ENCODE assay signal across 12 cellular contexts in the genomic region with DNA sequence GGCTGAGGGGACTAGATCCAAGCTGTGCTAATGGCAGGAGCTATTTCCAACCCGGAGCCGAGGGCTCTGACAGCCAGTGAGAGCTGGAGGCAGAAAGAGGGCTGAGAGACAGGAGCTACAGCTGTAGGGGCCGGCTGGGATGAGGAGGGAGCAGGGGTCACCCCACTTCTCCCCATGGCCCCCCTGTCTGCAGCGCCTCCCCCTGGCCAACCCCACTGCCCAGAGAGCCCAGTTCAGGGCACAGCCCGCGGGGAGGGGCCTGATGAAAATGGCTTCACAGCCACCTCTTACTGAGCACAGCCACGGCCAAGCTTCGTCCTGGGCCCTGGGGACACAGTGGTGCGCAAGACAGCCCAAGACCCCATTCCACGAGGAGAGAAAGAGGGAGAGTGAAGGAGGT. TPM values are rescaled to one million over a fixed set of nuclear protein-coding genes. Genes with fewer than 3 reads are reported as not detected.
DNase-seq lines count a peak whose midpoint lies in the region; ATAC-seq and TF ChIP-seq lines count a peak whose summit lies in the region.
"Had no signal": no experiment of that assay in that cellular context is flagged by ENCODE, and none has a peak within 500 bp of the region (broad histone marks: within the 10 kb centered on the region; RNA-seq: fewer than 3 reads in every experiment).

No MANE protein-coding gene starts in this region.

- no CpG with 5 or more reads among the region's 10 CpGs for WGBS in neuronal stem cell (ENCODE audit: extremely low coverage in 2 of 2, insufficient read length in 2 of 2, insufficient replicate concordance in 1 of 2), 2 donors

- no peak overlapping the region for H3K4ac ChIP-seq in neuronal stem cell (ENCODE audit: low read length)

- no peak for ATAC-seq in Right ventricle myocardium inferior
- no peak for ATAC-seq in Right ventricle myocardium superior (ENCODE audit: poor library complexity)

- H3K4me1 ChIP-seq in neuronal stem cell (ENCODE audit: control insufficient read depth in 2 of 2, insufficient read depth in 1 of 2, low read depth in 1 of 2, low read length in 2 of 2) (peaks cover 10 to 28% of the 10 kb centered on the region in 2 donors), vagina (peaks cover 36% of the 10 kb centered on the region)

- H3K18ac ChIP-seq in neuronal stem cell (ENCODE audit: low read length), result peak overlapping the region; percentile 63

- TF ChIP-seq CTCF in choroid plexus epithelial cell (conservative IDR thresholded peaks at IDR 0.05; ENCODE audit: low read depth, low read length), result peak; percentile 33
- TF ChIP-seq CTCF in vagina (IDR thresholded peaks at IDR 0.05), result no peak

- H2BK15ac ChIP-seq in neuronal stem cell (ENCODE audit: low read length), result peak overlapping the region; percentile 95

- no peaks in the 10 kb centered on the region for H3K27me3 ChIP-seq in neuronal stem cell (ENCODE audit: control insufficient read depth in 3 of 3, insufficient read depth in 3 of 3, low read depth in 1 of 3, low read length in 3 of 3)
- no peaks in the 10 kb centered on the region for H3K27me3 ChIP-seq in vagina
- H3K27me3 ChIP-seq: ovary had no signal

- no peak overlapping the region for H3K23ac ChIP-seq in neuronal stem cell (ENCODE audit: low read depth, low read length, poor library complexity)

- DNase-seq in Right ventricle myocardium inferior (ENCODE audit: missing footprints), result peak; percentile 45
- no peak for DNase-seq in Right ventricle myocardium superior
- DNase-seq in choroid plexus epithelial cell (ENCODE audit: low read depth), result no peak
- no peak for DNase-seq in neuronal stem cell (ENCODE audit: low spot score)
- DNase-seq in vagina (ENCODE audit: extremely low spot score in 2 of 2), result no peak
- DNase-seq in stimulated activated CD8-positive, alpha-beta memory T cell treated with anti-CD3 and anti-CD28 coated beads, Interleukin-4, amount 100 ng/mL, for 48 hours, result no peak
- DNase-seq in glomerular visceral epithelial cell (ENCODE audit: extremely low spot score), result no peak
- no peak for DNase-seq in germinal center (ENCODE audit: low spot score)
- DNase-seq: activated T-cell treated with anti-CD3 and anti-CD28 coated beads, Interleukin-2, amount 50 U/mL, for 4 hours; NCI-H345; SHP77 treated with DMSO at 0.1 percent for 48 hours had no signal

- H2BK120ac ChIP-seq in neuronal stem cell (ENCODE audit: low read depth, low read length), result no peak overlapping the region

- H3K9me3 ChIP-seq in neuronal stem cell (replicated peaks in 1 of 2; ENCODE audit: control insufficient read depth in 2 of 2, insufficient read depth in 1 of 2, low read depth in 1 of 2, low read length in 2 of 2), result no peaks in the 10 kb centered on the region
- H3K9me3 ChIP-seq in vagina, result no peaks in the 10 kb centered on the region
- H3K9me3 ChIP-seq: ovary had no signal

- intact Hi-C loops in Right ventricle myocardium inferior (cut with DNase I) (loop anchor here (5.0 kb wide), 1 partner anchor 49 kb away; a partner anchor contains a TSS), Right ventricle myocardium superior (cut with DNase I) (no loop called here), vagina (cut with DNase I) (no loop called here)

- H4K8ac ChIP-seq in neuronal stem cell (ENCODE audit: low read depth, low read length), result no peak overlapping the region

- H3K79me1 ChIP-seq in neuronal stem cell (ENCODE audit: low read depth, low read length), result no peaks in the 10 kb centered on the region

- H2AFZ ChIP-seq in neuronal stem cell (ENCODE audit: low read length), result no peak overlapping the region

- peak overlapping the region; percentile 49 for H2AK5ac ChIP-seq in neuronal stem cell (ENCODE audit: low read depth, low read length)

- no peak overlapping the region for H4K91ac ChIP-seq in neuronal stem cell (ENCODE audit: low read depth, low read length, poor library complexity)

- peak overlapping the region; percentile 95 for H2BK5ac ChIP-seq in neuronal stem cell (ENCODE audit: low read length)

- H3K4me3 ChIP-seq in choroid plexus epithelial cell (ENCODE audit: low read depth, low read length), result no peak overlapping the region
- H3K4me3 ChIP-seq in neuronal stem cell (ENCODE audit: low read length in 2 of 2), result no peak overlapping the region
- no peak overlapping the region for H3K4me3 ChIP-seq in vagina
- H3K4me3 ChIP-seq: ovary had no signal

- no peak for TF ChIP-seq POLR2A in vagina (IDR thresholded peaks at IDR 0.05)

- H3K14ac ChIP-seq in neuronal stem cell (ENCODE audit: low read length), result no peak overlapping the region

- H3K27ac ChIP-seq in neuronal stem cell (replicated peaks; ENCODE audit: low read length) (no peak overlapping the region), vagina (peak overlapping the region; percentile 14)

- no peak overlapping the region for H3K4me2 ChIP-seq in neuronal stem cell (ENCODE audit: insufficient read depth, low read length, poor library complexity, severe bottlenecking)

- H3K9ac ChIP-seq in neuronal stem cell (ENCODE audit: low read depth, low read length, poor library complexity), result no peak overlapping the region

- H3K36me3 ChIP-seq in neuronal stem cell (replicated peaks in 1 of 2; ENCODE audit: control insufficient read depth in 2 of 2, insufficient read depth in 2 of 2, low read length in 2 of 2), result no peaks in the 10 kb centered on the region
- no peaks in the 10 kb centered on the region for H3K36me3 ChIP-seq in vagina
- H3K36me3 ChIP-seq: ovary had no signal

- no peak overlapping the region for H2BK12ac ChIP-seq in neuronal stem cell (ENCODE audit: low read length)

RNA-seq across cellular contexts. Expression of a gene that starts 27.9 kb away (rescaled TPM):
- total RNA-seq in Right ventricle myocardium inferior, result 355 TPM
- 300 TPM for total RNA-seq in Right ventricle myocardium superior
- polyA plus RNA-seq in neuronal stem cell (2013, experiment 1 of 2), result 3,109 TPM
- polyA plus RNA-seq in neuronal stem cell (2013, experiment 2 of 2), result 3,051 TPM
- total RNA-seq in vagina, result 2,613 TPM

RNA-seq across cellular contexts. Expression of a gene that starts 46.7 kb away (rescaled TPM):
- total RNA-seq in Right ventricle myocardium inferior (19.7 TPM), Right ventricle myocardium superior (16.2 TPM), vagina (4.7 TPM)
- 2.6 TPM for polyA plus RNA-seq in neuronal stem cell (2013, experiment 1 of 2)
- polyA plus RNA-seq in neuronal stem cell (2013, experiment 2 of 2), result 2.8 TPM

RNA-seq across cellular contexts. Expression of a gene that starts 58.3 kb away (rescaled TPM):
- total RNA-seq in Right ventricle myocardium inferior, result 40.5 TPM
- total RNA-seq in Right ventricle myocardium superior, result 32.2 TPM
- 27.7 TPM for polyA plus RNA-seq in neuronal stem cell (2013, experiment 1 of 2)
- 26.2 TPM for polyA plus RNA-seq in neuronal stem cell (2013, experiment 2 of 2)
- 42.2 TPM for total RNA-seq in vagina
